ENCODE assay signal across 17 cellular contexts in genomic region chr9:107894572-107895261, GRCh38.
DNase-seq lines count a peak whose midpoint lies in the region; ATAC-seq and TF ChIP-seq lines count a peak whose summit lies in the region.
"Had no signal": no experiment of that assay in that cellular context is flagged by ENCODE, and none has a peak within 500 bp of the region (broad histone marks: within the 10 kb centered on the region; RNA-seq: fewer than 3 reads in every experiment).

No MANE protein-coding gene starts in this region.

- H2BK120ac ChIP-seq in H9 (ENCODE audit: low read depth, low read length, poor library complexity, severe bottlenecking): no peak overlapping the region

- peaks cover 0 to 2% (median 0%) of the 10 kb centered on the region in 3 experiments; a peak in 3 of 7 replicates for H3K36me3 Mint-ChIP-seq in H9 (ENCODE audit: insufficient read depth in 1 of 3, low read depth in 3 of 3)
- H3K36me3 Mint-ChIP-seq: brain had no signal

- H3K4ac ChIP-seq in H9 (ENCODE audit: low read depth, low read length): no peak overlapping the region

- H3K36me3 ChIP-seq in adipocyte (ENCODE audit: control insufficient read depth, insufficient read depth, low read length, severe bottlenecking) (no peaks in the 10 kb centered on the region), ovary (no peaks in the 10 kb centered on the region), prostate gland (no peaks in the 10 kb centered on the region)

- intact Hi-C loops in ovary (cut with DNase I) (no loop called here), prostate gland (cut with DNase I) (no loop called here)

- H2BK5ac ChIP-seq in H9 (ENCODE audit: insufficient read length, low read length): no peak overlapping the region

- 18 to 22% (median 19%) methylated on average over 11 of the region's 11 CpGs for WGBS in ovary, 3 donors
- WGBS in H9 (ENCODE audit: extremely low coverage, insufficient read length, low lambda C conversion rate): no CpG with 5 or more reads among the region's 11 CpGs
- WGBS in prostate gland: 77% methylated on average over 11 of the region's 11 CpGs

- H4K5ac ChIP-seq in H9 (ENCODE audit: insufficient read length, low read depth, low read length): no peak overlapping the region

- no peak overlapping the region for H2BK12ac ChIP-seq in H9 (ENCODE audit: insufficient read length, low read depth, low read length)

- H3K18ac ChIP-seq in H9 (ENCODE audit: insufficient read length, low read depth, low read length): no peak overlapping the region

- H4K91ac ChIP-seq in H9 (ENCODE audit: insufficient read length, low read depth, low read length): no peak overlapping the region

- H3K4me3 ChIP-seq in AG10803 (ENCODE audit: low read length) (no peak overlapping the region), adipocyte (ENCODE audit: low read length) (no peak overlapping the region), foreskin fibroblast (ENCODE audit: low read depth in 1 of 2, low read length in 2 of 2) (no peak overlapping the region), ovary (no peak overlapping the region), prostate gland (no peak overlapping the region)
- H3K4me3 ChIP-seq: SK-N-MC had no signal

- no peak for ATAC-seq in HG03175 (IDR thresholded peaks at IDR 0.05; ENCODE audit: unreplicated experiment)
- ATAC-seq: foreskin keratinocyte had no signal

- TF ChIP-seq CTCF in AG10803 (conservative IDR thresholded peaks at IDR 0.05; ENCODE audit: low read length): no peak
- no peak for TF ChIP-seq CTCF in foreskin fibroblast (IDR thresholded peaks at IDR 0.05; ENCODE audit: low read depth, low read length)
- TF ChIP-seq CTCF in ovary (IDR thresholded peaks at IDR 0.05): no peak
- no peak for TF ChIP-seq CTCF in H9 (conservative IDR thresholded peaks at IDR 0.05)
- TF ChIP-seq CTCF in prostate gland (IDR thresholded peaks at IDR 0.05): no peak

- H3K9me3 Mint-ChIP-seq in H9: no peaks in the 10 kb centered on the region; a peak in 1 of 5 replicates
- H3K9me3 Mint-ChIP-seq: activated naive CD4-positive, alpha-beta T cell treated with anti-CD3 and anti-CD28 coated beads for 36 hours had no signal

- H2AFZ ChIP-seq in H9 (ENCODE audit: low read length): no peak overlapping the region

- H3K27me3 ChIP-seq in adipocyte (replicated peaks; ENCODE audit: control insufficient read depth, insufficient read depth, low read length) (no peaks in the 10 kb centered on the region), ovary (no peaks in the 10 kb centered on the region), H9 (ENCODE audit: insufficient read depth, low read length) (no peaks in the 10 kb centered on the region), prostate gland (replicated peaks; ENCODE audit: insufficient read depth) (no peaks in the 10 kb centered on the region)
- H3K27me3 ChIP-seq: foreskin keratinocyte had no signal

- H3K9ac ChIP-seq in adipocyte (ENCODE audit: low read length): no peak overlapping the region
- H3K9ac ChIP-seq in H9 (ENCODE audit: extremely low read depth, insufficient read length, low read length): no peak overlapping the region

- H3K79me1 ChIP-seq in H9 (ENCODE audit: insufficient read depth, low read depth, low read length, poor library complexity, severe bottlenecking): no peaks in the 10 kb centered on the region

- H2BK20ac ChIP-seq in H9 (ENCODE audit: low read depth, low read length, poor library complexity, severe bottlenecking): no peak overlapping the region

- TF ChIP-seq POLR2A in ovary (IDR thresholded peaks at IDR 0.05) (no peak), prostate gland (IDR thresholded peaks at IDR 0.05) (no peak)

- H3K14ac ChIP-seq in H9 (ENCODE audit: insufficient read depth, low read length): no peak overlapping the region

- no peak overlapping the region for H2BK15ac ChIP-seq in H9 (ENCODE audit: low read depth, low read length)

- H3K56ac ChIP-seq in H9 (ENCODE audit: insufficient read length, low read depth, low read length): no peak overlapping the region

- no peak overlapping the region for H3K4me2 ChIP-seq in H9 (ENCODE audit: insufficient read depth, insufficient read length, low read length)

- H3K27ac ChIP-seq in ovary: no peak overlapping the region
- no peak overlapping the region for H3K27ac ChIP-seq in H9 (ENCODE audit: insufficient read length, low read depth, low read length)
- no peak overlapping the region for H3K27ac ChIP-seq in prostate gland
- H3K27ac ChIP-seq: foreskin keratinocyte, SK-N-MC had no signal

- no peak overlapping the region for H4K8ac ChIP-seq in H9 (replicated peaks; ENCODE audit: insufficient read length, low read depth, low read length)

- DNase-seq in AG10803 (ENCODE audit: low read depth) (peak; percentile 86), adipocyte (ENCODE audit: low read depth) (peak; percentile 92), foreskin fibroblast (peak; percentile 81 to 93), ovary (peak; percentile 42 to 70 (median 53)), H9 (no peak), NCI-H2081 treated with DMSO at 0.1 percent for 48 hours (lab: John Stamatoyannopoulos, UW) (no peak), prostate gland (ENCODE audit: low spot score) (no peak)
- DNase-seq: activated naive CD4-positive, alpha-beta T cell treated with anti-CD3 and anti-CD28 coated beads for 36 hours; foreskin keratinocyte; naive B cell; NCI-H2081; NCI-H526 treated with DMSO at 0.1 percent for 48 hours; OCI-M1 had no signal

- H3K27me3 Mint-ChIP-seq in H9 (ENCODE audit: low read depth): no peaks in the 10 kb centered on the region; the same call in none of the 2 replicates

- H3K79me2 ChIP-seq in H9 (ENCODE audit: insufficient read depth, low read length): no peaks in the 10 kb centered on the region

- peaks cover 13 to 17% of the 10 kb centered on the region in 2 experiments for H3K4me1 Mint-ChIP-seq in H9

- no peaks in the 10 kb centered on the region for H3K23me2 ChIP-seq in H9 (ENCODE audit: insufficient read length, low read depth, low read length, poor library complexity, severe bottlenecking)

- H3K4me1 ChIP-seq in adipocyte (ENCODE audit: control insufficient read depth, insufficient read depth, low read length) (peaks cover 10% of the 10 kb centered on the region), ovary (ENCODE audit: insufficient read depth) (peaks cover 6% of the 10 kb centered on the region), H9 (ENCODE audit: insufficient read depth, low read length) (no peaks in the 10 kb centered on the region), prostate gland (replicated peaks) (no peaks in the 10 kb centered on the region)
- H3K4me1 ChIP-seq: foreskin keratinocyte had no signal

- no peak overlapping the region for H3K23ac ChIP-seq in H9 (ENCODE audit: insufficient read length, low read depth, low read length)

- H4K20me1 ChIP-seq in H9 (ENCODE audit: control insufficient read depth, insufficient read depth, insufficient read length): no peaks in the 10 kb centered on the region

- H3K27ac Mint-ChIP-seq in H9: no peak overlapping the region
- H3K27ac Mint-ChIP-seq: activated naive CD4-positive, alpha-beta T cell treated with anti-CD3 and anti-CD28 coated beads for 36 hours; naive B cell; progenitor cell of endocrine pancreas had no signal

- no peak overlapping the region for H3K4me3 Mint-ChIP-seq in H9
- H3K4me3 Mint-ChIP-seq: activated naive CD4-positive, alpha-beta T cell treated with anti-CD3 and anti-CD28 coated beads for 36 hours; brain; naive B cell had no signal

- H2AK5ac ChIP-seq in H9 (ENCODE audit: insufficient read length, low read length): no peak overlapping the region

- TF ChIP-seq EP300 in ovary (IDR thresholded peaks at IDR 0.05): no peak

- H3K9me3 ChIP-seq in adipocyte (ENCODE audit: control insufficient read depth, low read length): peaks cover 4% of the 10 kb centered on the region
- no peaks in the 10 kb centered on the region for H3K9me3 ChIP-seq in ovary
- no peaks in the 10 kb centered on the region for H3K9me3 ChIP-seq in H9 (ENCODE audit: control insufficient read depth, low read depth, low read length)
- H3K9me3 ChIP-seq in prostate gland: no peaks in the 10 kb centered on the region

- no peak overlapping the region for H3T11ph ChIP-seq in H9 (ENCODE audit: low read length)

Comparison
In these comparisons a context has a peak if more than half of its experiments do, and no peak if none do; other contexts are left out.
1. DNase-seq: peak in AG10803 (single experiment), adipocyte (single experiment), foreskin fibroblast (2 of 2) and ovary (5 of 5); none in H9 (single experiment), NCI-H2081 treated with DMSO at 0.1 percent for 48 hours (single experiment) and prostate gland (single experiment).